8 cellular contexts compared by ENCODE assay signal in genomic region chr7:78019457-78020130, GRCh38.
DNase-seq lines count a peak whose midpoint lies in the region; ATAC-seq and TF ChIP-seq lines count a peak whose summit lies in the region.

No MANE protein-coding gene starts in this region.

- peak overlapping the region; percentile 75 to 93 (median 87) for H3K4me2 ChIP-seq in BLaER1 treated with 17β-estradiol and CSF1 and Interleukin-3, amounts not matched to agents 10 nM and 100 nM

- 0% methylated on average over 8 of the region's 86 CpGs for WGBS in right lobe of liver (ENCODE audit: insufficient coverage, low coverage, low lambda C conversion rate, missing lambda C conversion rate)

- peak overlapping the region; percentile 66 to 79 (median 71) for H3K4me3 ChIP-seq in BLaER1 treated with 17β-estradiol and CSF1 and Interleukin-3, amounts not matched to agents 10 nM and 100 nM
- peak overlapping the region; percentile 47 to 61 (median 56) for H3K4me3 ChIP-seq in right lobe of liver

- peaks cover 12 to 32% (median 24%) of the 10 kb centered on the region in 10 experiments for H3K4me1 ChIP-seq in BLaER1 treated with 17β-estradiol and CSF1 and Interleukin-3, amounts not matched to agents 10 nM and 100 nM
- peaks cover 0 to 6% (median 0%) of the 10 kb centered on the region in 4 donors for H3K4me1 ChIP-seq in right lobe of liver

- no peaks in the 10 kb centered on the region for H3K36me3 ChIP-seq in BLaER1 treated with 17β-estradiol and CSF1 and Interleukin-3, amounts not matched to agents 10 nM and 100 nM
- H3K36me3 ChIP-seq in right lobe of liver, result no peaks in the 10 kb centered on the region

- ATAC-seq in GM19324 (IDR thresholded peaks at IDR 0.05; ENCODE audit: low FRiP score, unreplicated experiment), result peak; percentile 78
- ATAC-seq in HG03432 (IDR thresholded peaks at IDR 0.05; ENCODE audit: unreplicated experiment), result peak; percentile 89
- peak; percentile 94 to 98 (median 96) for ATAC-seq in right lobe of liver

- peak overlapping the region; percentile 78 to 91 (median 85) for H3K27ac ChIP-seq in BLaER1 treated with 17β-estradiol and CSF1 and Interleukin-3, amounts not matched to agents 10 nM and 100 nM
- peak overlapping the region; percentile 87 to 91 (median 89) for H3K27ac ChIP-seq in right lobe of liver

- TF ChIP-seq CTCF in right lobe of liver (IDR thresholded peaks at IDR 0.05), result peak in 2 of 4 donors; percentile 20 to 31

- DNase-seq in NCI-H460 (ENCODE audit: extremely low read depth, low read depth), result peak; percentile 75
- DNase-seq in activated CD4-positive, alpha-beta T cell treated with anti-CD3 and anti-CD28 coated beads, Interleukin-2, amount 50 U/mL, for 1 hour, result peak; percentile 28
- peak; percentile 69 for DNase-seq in dermis blood vessel endothelial cell
- peak; percentile 93 to 95 (median 95) for DNase-seq in right lobe of liver
- DNase-seq in stimulated activated CD4-positive, alpha-beta T cell treated with anti-CD3 and anti-CD28 coated beads, Interleukin-4, amount 100 ng/mL, for 4 hours, result peak; percentile 25 to 65

- peak overlapping the region; percentile 82 to 91 (median 88) for H3K9ac ChIP-seq in BLaER1 treated with 17β-estradiol and CSF1 and Interleukin-3, amounts not matched to agents 10 nM and 100 nM

- H4K20me1 ChIP-seq in BLaER1 treated with 17β-estradiol and CSF1 and Interleukin-3, amounts not matched to agents 10 nM and 100 nM, result no peaks in the 10 kb centered on the region

- intact Hi-C loops in right lobe of liver (cut with DNase I), result no loop called here

- peak; percentile 90 for TF ChIP-seq POLR2A in right lobe of liver (IDR thresholded peaks at IDR 0.05)

- H3K9me3 ChIP-seq in BLaER1 treated with 17β-estradiol and CSF1 and Interleukin-3, amounts not matched to agents 10 nM and 100 nM (replicated peaks in 1 of 11), result no peaks in the 10 kb centered on the region
- H3K9me3 ChIP-seq in right lobe of liver, result no peaks in the 10 kb centered on the region

- peaks cover 8 to 18% (median 10%) of the 10 kb centered on the region in 11 experiments; a peak in 17 of 22 replicates for H3K27me3 ChIP-seq in BLaER1 treated with 17β-estradiol and CSF1 and Interleukin-3, amounts not matched to agents 10 nM and 100 nM
- H3K27me3 ChIP-seq in right lobe of liver, result no peaks in the 10 kb centered on the region

Comparison
In these comparisons a context has a peak if more than half of its experiments do, and no peak if none do; other contexts are left out.
1. Peak in every context shown above with its lines: DNase-seq, ATAC-seq, H3K4me3 ChIP-seq and H3K27ac ChIP-seq.
2. DNase-seq: peak in every context shown above with its lines; median percentile 95 in right lobe of liver; 75 in NCI-H460; 69 in dermis blood vessel endothelial cell; 45 in stimulated activated CD4-positive, alpha-beta T cell treated with anti-CD3 and anti-CD28 coated beads, Interleukin-4, amount 100 ng/mL, for 4 hours; 28 in activated CD4-positive, alpha-beta T cell treated with anti-CD3 and anti-CD28 coated beads, Interleukin-2, amount 50 U/mL, for 1 hour.